21 cellular contexts compared by ENCODE assay signal in genomic region chr16:8590161-8590688, GRCh38. TPM values are rescaled to one million over a fixed set of nuclear protein-coding genes. Genes with fewer than 3 reads are reported as not detected.
DNase-seq lines count a peak whose midpoint lies in the region; ATAC-seq, FAIRE-seq and TF ChIP-seq lines count a peak whose summit lies in the region.
"Had no signal": no experiment of that assay in that cellular context is flagged by ENCODE, and none has a peak within 500 bp of the region (broad histone marks: within the 10 kb centered on the region; RNA-seq: fewer than 3 reads in every experiment).

TSS of gene TMEM114 (minus strand) at chr16:8590511. CDS start at chr16:8589838, 673 bp downstream.

- H3K4me1 ChIP-seq in SK-N-SH (ENCODE audit: control insufficient read depth in 1 of 2, insufficient read depth in 2 of 2, low read depth in 1 of 2, low read length in 1 of 2) = peaks cover 0 to 10% of the 10 kb centered on the region in 2 experiments; a peak in 1 of 4 replicates
- no peaks in the 10 kb centered on the region for H3K4me1 ChIP-seq in GM12878 (ENCODE audit: control insufficient read depth, insufficient read depth, low read length)
- H3K4me1 ChIP-seq in esophagus muscularis mucosa = peaks cover 11 to 17% (median 16%) of the 10 kb centered on the region in 4 donors

- intact Hi-C loops in GM12878 (cut with micrococcal nuclease; ENCODE audit: unreplicated experiment) (no loop called here), esophagus muscularis mucosa (cut with DNase I) (no loop called here)

- DNase-seq in SK-N-SH = peak; percentile 71
- DNase-seq in GM12878 (ENCODE audit: low read depth, low spot score) = no peak
- DNase-seq in iPS-NIHi7 (ENCODE audit: extremely low spot score) = peak; percentile 72
- no peak for DNase-seq in stimulated activated naive B cell treated with anti-CD40 and anti-IgM and Interleukin-4, amounts not matched to agents 10 μg/mL and 1 μg/mL and 100 μg/mL, for 72 hours
- no peak for DNase-seq in esophagus muscularis mucosa (ENCODE audit: extremely low spot score)
- DNase-seq in activated CD4-positive, alpha-beta T cell treated with anti-CD3 and anti-CD28 coated beads, Interleukin-2, amount 50 U/mL, for 1 hour = no peak
- DNase-seq: activated CD4-positive, alpha-beta T cell treated with anti-CD3 and anti-CD28 coated beads for 48 hours; activated T-cell treated with anti-CD3 and anti-CD28 coated beads, Interleukin-2, amount 50 U/mL, for 48 hours; anterior cingulate cortex; effector memory CD4-positive, alpha-beta T cell; foreskin fibroblast; GF-D8; left colon; naive thymus-derived CD8-positive, alpha-beta T cell; NCI-H1105 treated with DMSO at 0.1 percent for 48 hours; NCI-H524; small intestine; substantia nigra; T-helper 2 cell had no signal

- H3K9me3 ChIP-seq in SK-N-SH = no peaks in the 10 kb centered on the region
- H3K9me3 ChIP-seq in GM12878 (replicated peaks; ENCODE audit: control insufficient read depth, insufficient read depth, low read length) = peaks cover 1% of the 10 kb centered on the region; the same call in 1 of the 3 replicates
- no peaks in the 10 kb centered on the region for H3K9me3 ChIP-seq in esophagus muscularis mucosa

- no peaks in the 10 kb centered on the region for H3K9me2 ChIP-seq in SK-N-SH

- no peaks in the 10 kb centered on the region for H3F3A ChIP-seq in SK-N-SH (replicated peaks; ENCODE audit: insufficient read depth)

- H3K4me3 Mint-ChIP-seq in stimulated activated naive B cell treated with anti-CD40 and anti-IgM and Interleukin-4, amounts not matched to agents 10 μg/mL and 1 μg/mL and 100 μg/mL, for 72 hours = peak within 1 kb of the TSS; percentile 55 to 61

- in situ Hi-C loops in GM12878 (cut with MboI) = no loop called here

- H3K4me1 Mint-ChIP-seq in stimulated activated naive B cell treated with anti-CD40 and anti-IgM and Interleukin-4, amounts not matched to agents 10 μg/mL and 1 μg/mL and 100 μg/mL, for 72 hours = peaks cover 7 to 11% of the 10 kb centered on the region in 2 donors

- whole genome bisulfite sequencing in SK-N-SH (ENCODE audit: low lambda C conversion rate) = 4% methylated on average over 21 of the region's 22 CpGs
- 34% methylated on average over 22 of the region's 22 CpGs for WGBS in GM12878 (ENCODE audit: insufficient coverage, insufficient replicate concordance, low lambda C conversion rate, missing lambda C conversion rate)
- WGBS in esophagus muscularis mucosa = 5% methylated on average over 18 of the region's 22 CpGs

- H3K36me3 ChIP-seq in SK-N-SH (replicated peaks in 1 of 2; ENCODE audit: control insufficient read depth in 1 of 2, insufficient read depth in 2 of 2, low read length in 1 of 2) = no peaks in the 10 kb centered on the region
- no peaks in the 10 kb centered on the region for H3K36me3 ChIP-seq in GM12878 (ENCODE audit: control insufficient read depth in 2 of 2, insufficient read depth in 2 of 2, low read length in 1 of 2)
- H3K36me3 ChIP-seq in esophagus muscularis mucosa = no peaks in the 10 kb centered on the region

- H3K79me2 ChIP-seq in SK-N-SH (ENCODE audit: insufficient read depth) (no peaks in the 10 kb centered on the region), GM12878 (ENCODE audit: control insufficient read depth, insufficient read depth, low read length) (no peaks in the 10 kb centered on the region)

- H3K36me3 Mint-ChIP-seq in stimulated activated naive B cell treated with anti-CD40 and anti-IgM and Interleukin-4, amounts not matched to agents 10 μg/mL and 1 μg/mL and 100 μg/mL, for 72 hours = no peaks in the 10 kb centered on the region
- H3K36me3 Mint-ChIP-seq: naive thymus-derived CD8-positive, alpha-beta T cell had no signal

- ATAC-seq in SK-N-SH treated with all-trans-retinoic acid at 6 μM for 48 hours (no peak), GM12878 (no peak), GM19455 (IDR thresholded peaks at IDR 0.05; ENCODE audit: unreplicated experiment) (no peak)
- ATAC-seq in stimulated activated naive B cell treated with anti-CD40 and anti-IgM and Interleukin-4, amounts not matched to agents 10 μg/mL and 1 μg/mL and 100 μg/mL, for 72 hours (replicated peaks) = no peak
- ATAC-seq: naive thymus-derived CD8-positive, alpha-beta T cell had no signal

- no peak within 1 kb of the TSS for H3K9ac ChIP-seq in SK-N-SH
- H3K9ac ChIP-seq in GM12878 (ENCODE audit: control insufficient read depth, insufficient read depth, low read length) = no peak within 1 kb of the TSS

- H3K4me3 ChIP-seq in SK-N-SH (ENCODE audit: low read depth in 2 of 2, low read length in 1 of 2) (peak within 1 kb of the TSS in 1 of 2 experiments; percentile 15; a peak in 1 of 4 replicates), GM12878 (no peak within 1 kb of the TSS), esophagus muscularis mucosa (peak within 1 kb of the TSS in 2 of 4 donors; percentile 16 to 19)

- SMC1A ChIA-PET in GM12878 (lab: Charles Lee; ENCODE audit: uncharacterized antibody, unreplicated experiment) = no interaction called here

- no peak for FAIRE-seq in GM12878 (lab: Jason Lieb, UNC)
- FAIRE-seq: small intestine had no signal

- H2AFZ ChIP-seq in SK-N-SH (ENCODE audit: low read depth) (no peak within 1 kb of the TSS), GM12878 (ENCODE audit: control insufficient read depth, low read depth, low read length) (no peak within 1 kb of the TSS)

- POLR2A ChIA-PET in SK-N-SH (lab: Yijun Ruan, JAX) = no interaction called here
- POLR2A ChIA-PET in GM12878 (lab: Charles Lee) = no interaction called here

- no TSS peak for BruUV-seq in GM12878 (replicated peaks; lab: Mats Ljungman, UMichigan)

- peak within 1 kb of the TSS; percentile 15; the same call in 1 of the 2 replicates for H3K4me2 ChIP-seq in SK-N-SH
- H3K4me2 ChIP-seq in GM12878 (ENCODE audit: control insufficient read depth, insufficient read depth) = no peak within 1 kb of the TSS

- RAD21 ChIA-PET in GM12878 (lab: Charles Lee; ENCODE audit: unreplicated experiment) = interaction anchor here (0.7 kb wide), 1 partner anchor 33 kb away, joined by 3 read pairs; no protein-coding TSS in a partner anchor

- no peak for TF ChIP-seq POLR2A in GM12878 (IDR thresholded peaks at IDR 0.05; ENCODE audit: low read depth, low read length)
- TF ChIP-seq POLR2A in esophagus muscularis mucosa (IDR thresholded peaks at IDR 0.05; ENCODE audit: low read depth) = no peak

- no peaks in the 10 kb centered on the region for H3K9me3 Mint-ChIP-seq in stimulated activated naive B cell treated with anti-CD40 and anti-IgM and Interleukin-4, amounts not matched to agents 10 μg/mL and 1 μg/mL and 100 μg/mL, for 72 hours

- no peak for TF ChIP-seq CTCF in SK-N-SH (IDR thresholded peaks at IDR 0.05)
- no peak for TF ChIP-seq CTCF in GM12878 (IDR thresholded peaks at IDR 0.05 in 2 of 3, conservative IDR thresholded peaks at IDR 0.05 in 1 of 3; ENCODE audit: control insufficient read depth in 2 of 3, extremely low read depth in 1 of 3, insufficient read depth in 1 of 3, low read depth in 3 of 3, low read length in 3 of 3)
- TF ChIP-seq CTCF in esophagus muscularis mucosa (IDR thresholded peaks at IDR 0.05) = no peak

- no peak within 1 kb of the TSS for H3K27ac Mint-ChIP-seq in stimulated activated naive B cell treated with anti-CD40 and anti-IgM and Interleukin-4, amounts not matched to agents 10 μg/mL and 1 μg/mL and 100 μg/mL, for 72 hours
- H3K27ac Mint-ChIP-seq: naive thymus-derived CD8-positive, alpha-beta T cell had no signal

- peaks cover 32% of the 10 kb centered on the region for H3K27me3 ChIP-seq in SK-N-SH (ENCODE audit: insufficient read depth)
- H3K27me3 ChIP-seq in GM12878 (replicated peaks in 1 of 2; ENCODE audit: control insufficient read depth in 2 of 2, insufficient read depth in 2 of 2, low read length in 1 of 2) = peaks cover 6 to 11% of the 10 kb centered on the region in 2 experiments; a peak in 3 of 4 replicates
- peaks cover 0 to 72% (median 24%) of the 10 kb centered on the region in 4 donors for H3K27me3 ChIP-seq in esophagus muscularis mucosa

- CTCF ChIA-PET in SK-N-SH (lab: Yijun Ruan, JAX) = interaction anchor here (0.7 to 2.4 kb wide), 5 partner anchors 11 to 1824 kb away, joined by 3 to 9 read pairs (median 5); no protein-coding TSS in a partner anchor
- CTCF ChIA-PET in GM12878 (lab: Yijun Ruan, JAX) = interaction anchor here (1.0 kb wide), 1 partner anchor 19 kb away, joined by 3 read pairs; no protein-coding TSS in a partner anchor

- TF ChIP-seq RAD21 in SK-N-SH (IDR thresholded peaks at IDR 0.05; ENCODE audit: low read length) = no peak
- no peak for TF ChIP-seq RAD21 in GM12878 (IDR thresholded peaks at IDR 0.05; ENCODE audit: insufficient read depth, low read depth, low read length)

- no peaks in the 10 kb centered on the region for H4K20me1 ChIP-seq in SK-N-SH (ENCODE audit: insufficient read depth)
- H4K20me1 ChIP-seq in GM12878 (ENCODE audit: control insufficient read depth, insufficient read depth) = no peaks in the 10 kb centered on the region

- peaks cover 28 to 33% of the 10 kb centered on the region in 2 donors for H3K27me3 Mint-ChIP-seq in stimulated activated naive B cell treated with anti-CD40 and anti-IgM and Interleukin-4, amounts not matched to agents 10 μg/mL and 1 μg/mL and 100 μg/mL, for 72 hours

- TF ChIP-seq EP300 in SK-N-SH (IDR thresholded peaks at IDR 0.05; ENCODE audit: borderline replicate concordance in 1 of 2, low read depth in 1 of 2, low read length in 1 of 2) = no peak
- TF ChIP-seq EP300 in GM12878 (IDR thresholded peaks at IDR 0.05; ENCODE audit: borderline replicate concordance in 1 of 2, control insufficient read depth in 1 of 2, low read depth in 2 of 2, low read length in 2 of 2) = no peak
- no peak for TF ChIP-seq EP300 in esophagus muscularis mucosa (IDR thresholded peaks at IDR 0.05)

- no peak within 1 kb of the TSS for H3K27ac ChIP-seq in SK-N-SH (ENCODE audit: low read depth in 2 of 2, low read length in 1 of 2)
- H3K27ac ChIP-seq in GM12878 (ENCODE audit: control insufficient read depth, insufficient read depth) = no peak within 1 kb of the TSS
- H3K27ac ChIP-seq in esophagus muscularis mucosa (replicated peaks in 1 of 4) = no peak within 1 kb of the TSS

RNA-seq across cellular contexts. Expression of gene TMEM114, which starts in this region (rescaled TPM):
- polyA plus RNA-seq in SK-N-SH (2012; rRNA removed) = not detected in 2 replicates
- polyA plus RNA-seq in SK-N-SH (2012; cell fraction: cytosol; rRNA removed) = not detected in 2 replicates
- not detected in 2 replicates for polyA plus RNA-seq in SK-N-SH (2012; cell fraction: nucleus; rRNA removed)
- not detected in 2 replicates for total RNA-seq in GM12878 (2013; cell fraction: nucleolus; rRNA removed)
- not detected in 2 replicates for total RNA-seq in GM12878 (2014; rRNA removed)
- not detected in 2 replicates for total RNA-seq in GM12878 (2014; rRNA removed; fragmentation: Illumina TruSeq; extraction: Trizol)
- total RNA-seq in GM12878 (2021) = not detected in 2 replicates
- polyA plus RNA-seq in GM12878 (2011; ENCODE audit: low read depth) = not detected
- polyA plus RNA-seq in GM12878 (2011; rRNA removed) = not detected in 2 replicates
- 0.15 TPM in 1 of 2 replicates, not detected in the other for polyA plus RNA-seq in GM12878 (2011; cell fraction: cytosol; rRNA removed)
- not detected in 2 replicates for polyA plus RNA-seq in GM12878 (2011; cell fraction: nucleus; rRNA removed)
- polyA plus RNA-seq in GM12878 (2012) = not detected in 2 replicates
- polyA plus RNA-seq in GM12878 (2014; fragmentation: Illumina TruSeq; extraction: Trizol) = not detected in 2 replicates
- not detected for polyA plus RNA-seq in GM12878 (2014; fragmentation: Nextera tagmentation; extraction: Ambion mirVana)
- polyA plus RNA-seq in GM12878 (2014; rRNA removed) = not detected in 2 replicates
- polyA plus RNA-seq in GM12878 (2016; fragmentation: Nextera tagmentation; extraction: Ambion mirVana) = not detected
- not detected in 2 replicates for polyA minus RNA-seq in GM12878 (2011; rRNA and poly(A)+ RNA removed)
- not detected in 2 replicates for polyA minus RNA-seq in GM12878 (2011; cell fraction: cytosol; rRNA and poly(A)+ RNA removed)
- not detected in 2 replicates for polyA minus RNA-seq in GM12878 (2011; cell fraction: nucleus; rRNA and poly(A)+ RNA removed)
- not detected for total RNA-seq in esophagus muscularis mucosa
- total RNA-seq: left colon; naive thymus-derived CD8-positive, alpha-beta T cell had no signal
- polyA plus RNA-seq: naive thymus-derived CD8-positive, alpha-beta T cell; small intestine had no signal

Comparison
In these comparisons a context has a peak if more than half of its experiments do, and no peak if none do; other contexts are left out.
1. Peak in DNase-seq and H3K4me2 ChIP-seq in SK-N-SH; RNA of the gene not detected or under 1 TPM.